Comparison of ENCODE assay signal across 17 cellular contexts in genomic region chr13:50303963-50304721, GRCh38.
DNase-seq lines count a peak whose midpoint lies in the region; ATAC-seq and TF ChIP-seq lines count a peak whose summit lies in the region.
"Had no signal": no experiment of that assay in that cellular context is flagged by ENCODE, and none has a peak within 500 bp of the region (broad histone marks: within the 10 kb centered on the region; RNA-seq: fewer than 3 reads in every experiment).

No MANE protein-coding gene starts in this region.

- TF ChIP-seq CTCF in natural killer cell (IDR thresholded peaks at IDR 0.05), result no peak

- H3K9me3 Mint-ChIP-seq in natural killer cell, result no peaks in the 10 kb centered on the region
- peaks cover 6% of the 10 kb centered on the region for H3K9me3 Mint-ChIP-seq in natural killer cell treated with Interleukin-12 subunit alpha and Interleukin-12 subunit beta and Interleukin-15 and Interleukin-18, amount 100 ng/mL, for 72 hours
- H3K9me3 Mint-ChIP-seq in central memory CD8-positive, alpha-beta T cell, result no peaks in the 10 kb centered on the region
- no peaks in the 10 kb centered on the region for H3K9me3 Mint-ChIP-seq in T-helper 2 cell treated with Interferon-gamma antibody and Interleukin-4, amounts not matched to agents 5 μg/mL and 100 μg/mL, for 36 hours
- H3K9me3 Mint-ChIP-seq in activated CD4-positive, alpha-beta T cell treated with anti-CD3 and anti-CD28 coated beads, Interleukin-2, amount 10 ng/mL, durations not matched to agents 7 days and 5 days, result no peaks in the 10 kb centered on the region
- H3K9me3 Mint-ChIP-seq: HFFc6 had no signal

- intact Hi-C loops in natural killer cell (cut with micrococcal nuclease), result no loop called here

- peak; percentile 39 for DNase-seq in DMS 273 (lab: John Stamatoyannopoulos, UW; ENCODE audit: unreplicated experiment)
- DNase-seq in DMS 273 treated with DMSO at 0.1 percent for 48 hours (lab: John Stamatoyannopoulos, UW), result no peak
- no peak for DNase-seq in natural killer cell
- no peak for DNase-seq in natural killer cell treated with Interleukin-12 subunit alpha and Interleukin-12 subunit beta and Interleukin-15 and Interleukin-18, amount 100 ng/mL, for 72 hours (ENCODE audit: low spot score)
- no peak for DNase-seq in central memory CD8-positive, alpha-beta T cell (ENCODE audit: low spot score in 2 of 2)
- no peak for DNase-seq in T-helper 2 cell treated with Interferon-gamma antibody and Interleukin-4, amounts not matched to agents 5 μg/mL and 100 μg/mL, for 36 hours (ENCODE audit: low spot score)
- DNase-seq in activated CD4-positive, alpha-beta T cell treated with anti-CD3 and anti-CD28 coated beads, Interleukin-2, amount 10 ng/mL, durations not matched to agents 7 days and 5 days, result no peak
- DNase-seq: AML-193; CD4-positive, alpha-beta memory T cell; GDM1; HCEC 1CT; HFFc6; IMR-90 had no signal

- peaks cover 29 to 35% of the 10 kb centered on the region in 2 donors for H3K4me1 Mint-ChIP-seq in natural killer cell
- H3K4me1 Mint-ChIP-seq in natural killer cell treated with Interleukin-12 subunit alpha and Interleukin-12 subunit beta and Interleukin-15 and Interleukin-18, amount 100 ng/mL, for 72 hours (ENCODE audit: low read depth in 2 of 2), result peaks cover 26 to 41% of the 10 kb centered on the region in 2 donors
- peaks cover 36% of the 10 kb centered on the region for H3K4me1 Mint-ChIP-seq in central memory CD8-positive, alpha-beta T cell
- H3K4me1 Mint-ChIP-seq in T-helper 2 cell treated with Interferon-gamma antibody and Interleukin-4, amounts not matched to agents 5 μg/mL and 100 μg/mL, for 36 hours (ENCODE audit: low read depth), result no peaks in the 10 kb centered on the region
- H3K4me1 Mint-ChIP-seq in activated CD4-positive, alpha-beta T cell treated with anti-CD3 and anti-CD28 coated beads, Interleukin-2, amount 10 ng/mL, durations not matched to agents 7 days and 5 days, result no peaks in the 10 kb centered on the region
- H3K4me1 Mint-ChIP-seq: GM23338 had no signal

- ATAC-seq in natural killer cell (peak in 2 of 3 donors; percentile 63 to 77), GM18505 (IDR thresholded peaks at IDR 0.05; ENCODE audit: unreplicated experiment) (no peak)
- no peak for ATAC-seq in natural killer cell treated with Interleukin-12 subunit alpha and Interleukin-12 subunit beta and Interleukin-15 and Interleukin-18, amount 100 ng/mL, for 72 hours
- peak; percentile 67 for ATAC-seq in central memory CD8-positive, alpha-beta T cell (replicated peaks; ENCODE audit: extremely low read depth, poor library complexity, severe bottlenecking)
- ATAC-seq: A549, GM23338 had no signal

- POLR2A ChIA-PET in activated CD4-positive, alpha-beta T cell treated with anti-CD3 and anti-CD28 coated beads, Interleukin-2, amount 10 ng/mL, durations not matched to agents 7 days and 5 days (lab: Charles Lee), result no interaction called here

- peaks cover 11 to 17% of the 10 kb centered on the region in 2 donors for H3K27me3 Mint-ChIP-seq in natural killer cell (ENCODE audit: low read depth in 2 of 2)
- no peaks in the 10 kb centered on the region for H3K27me3 Mint-ChIP-seq in natural killer cell treated with Interleukin-12 subunit alpha and Interleukin-12 subunit beta and Interleukin-15 and Interleukin-18, amount 100 ng/mL, for 72 hours
- no peaks in the 10 kb centered on the region for H3K27me3 Mint-ChIP-seq in central memory CD8-positive, alpha-beta T cell
- peaks cover 47% of the 10 kb centered on the region for H3K27me3 Mint-ChIP-seq in T-helper 2 cell treated with Interferon-gamma antibody and Interleukin-4, amounts not matched to agents 5 μg/mL and 100 μg/mL, for 36 hours (ENCODE audit: low read depth)
- H3K27me3 Mint-ChIP-seq in activated CD4-positive, alpha-beta T cell treated with anti-CD3 and anti-CD28 coated beads, Interleukin-2, amount 10 ng/mL, durations not matched to agents 7 days and 5 days, result peaks cover 23% of the 10 kb centered on the region
- H3K27me3 Mint-ChIP-seq: CD4-positive, alpha-beta memory T cell had no signal

- no peaks in the 10 kb centered on the region for H3K36me3 Mint-ChIP-seq in natural killer cell
- peaks cover 8% of the 10 kb centered on the region for H3K36me3 Mint-ChIP-seq in natural killer cell treated with Interleukin-12 subunit alpha and Interleukin-12 subunit beta and Interleukin-15 and Interleukin-18, amount 100 ng/mL, for 72 hours
- H3K36me3 Mint-ChIP-seq in central memory CD8-positive, alpha-beta T cell (ENCODE audit: insufficient read depth), result no peaks in the 10 kb centered on the region
- H3K36me3 Mint-ChIP-seq in T-helper 2 cell treated with Interferon-gamma antibody and Interleukin-4, amounts not matched to agents 5 μg/mL and 100 μg/mL, for 36 hours (ENCODE audit: low read depth), result no peaks in the 10 kb centered on the region
- H3K36me3 Mint-ChIP-seq in activated CD4-positive, alpha-beta T cell treated with anti-CD3 and anti-CD28 coated beads, Interleukin-2, amount 10 ng/mL, durations not matched to agents 7 days and 5 days (ENCODE audit: low read depth), result no peaks in the 10 kb centered on the region
- H3K36me3 Mint-ChIP-seq: CD4-positive, alpha-beta memory T cell had no signal

- no peak overlapping the region for H3K27ac Mint-ChIP-seq in natural killer cell
- peak overlapping the region in 1 of 2 donors; percentile 8 for H3K27ac Mint-ChIP-seq in natural killer cell treated with Interleukin-12 subunit alpha and Interleukin-12 subunit beta and Interleukin-15 and Interleukin-18, amount 100 ng/mL, for 72 hours
- no peak overlapping the region for H3K27ac Mint-ChIP-seq in central memory CD8-positive, alpha-beta T cell (ENCODE audit: low read depth)
- no peak overlapping the region for H3K27ac Mint-ChIP-seq in T-helper 2 cell treated with Interferon-gamma antibody and Interleukin-4, amounts not matched to agents 5 μg/mL and 100 μg/mL, for 36 hours
- no peak overlapping the region for H3K27ac Mint-ChIP-seq in activated CD4-positive, alpha-beta T cell treated with anti-CD3 and anti-CD28 coated beads, Interleukin-2, amount 10 ng/mL, durations not matched to agents 7 days and 5 days
- H3K27ac Mint-ChIP-seq: CD14-positive monocyte, GM23338, HFFc6 had no signal

- no peak for TF ChIP-seq POLR2A in GM18505 (IDR thresholded peaks at IDR 0.05; ENCODE audit: borderline replicate concordance, extremely low read depth, insufficient read depth, insufficient read length)

- CTCF ChIA-PET in activated CD4-positive, alpha-beta T cell treated with anti-CD3 and anti-CD28 coated beads, Interleukin-2, amount 10 ng/mL, durations not matched to agents 7 days and 5 days (lab: Charles Lee), result interaction anchor here (1.8 kb wide), 1 partner anchor 178 kb away, joined by 3 read pairs; no protein-coding TSS in a partner anchor

- no peak overlapping the region for H3K4me3 Mint-ChIP-seq in natural killer cell
- no peak overlapping the region for H3K4me3 Mint-ChIP-seq in natural killer cell treated with Interleukin-12 subunit alpha and Interleukin-12 subunit beta and Interleukin-15 and Interleukin-18, amount 100 ng/mL, for 72 hours
- no peak overlapping the region for H3K4me3 Mint-ChIP-seq in central memory CD8-positive, alpha-beta T cell
- no peak overlapping the region for H3K4me3 Mint-ChIP-seq in T-helper 2 cell treated with Interferon-gamma antibody and Interleukin-4, amounts not matched to agents 5 μg/mL and 100 μg/mL, for 36 hours
- H3K4me3 Mint-ChIP-seq in activated CD4-positive, alpha-beta T cell treated with anti-CD3 and anti-CD28 coated beads, Interleukin-2, amount 10 ng/mL, durations not matched to agents 7 days and 5 days, result no peak overlapping the region
- H3K4me3 Mint-ChIP-seq: CD14-positive monocyte, GM23338, HFFc6 had no signal

Comparison
In these comparisons a context has a peak if more than half of its experiments do, and no peak if none do; other contexts are left out.
1. ATAC-seq: peak in natural killer cell (2 of 3) and central memory CD8-positive, alpha-beta T cell (single experiment); none in natural killer cell treated with Interleukin-12 subunit alpha and Interleukin-12 subunit beta and Interleukin-15 and Interleukin-18, amount 100 ng/mL, for 72 hours (0 of 2) and GM18505 (single experiment).